ENCODE assay signal across 16 cellular contexts in the genomic region with DNA sequence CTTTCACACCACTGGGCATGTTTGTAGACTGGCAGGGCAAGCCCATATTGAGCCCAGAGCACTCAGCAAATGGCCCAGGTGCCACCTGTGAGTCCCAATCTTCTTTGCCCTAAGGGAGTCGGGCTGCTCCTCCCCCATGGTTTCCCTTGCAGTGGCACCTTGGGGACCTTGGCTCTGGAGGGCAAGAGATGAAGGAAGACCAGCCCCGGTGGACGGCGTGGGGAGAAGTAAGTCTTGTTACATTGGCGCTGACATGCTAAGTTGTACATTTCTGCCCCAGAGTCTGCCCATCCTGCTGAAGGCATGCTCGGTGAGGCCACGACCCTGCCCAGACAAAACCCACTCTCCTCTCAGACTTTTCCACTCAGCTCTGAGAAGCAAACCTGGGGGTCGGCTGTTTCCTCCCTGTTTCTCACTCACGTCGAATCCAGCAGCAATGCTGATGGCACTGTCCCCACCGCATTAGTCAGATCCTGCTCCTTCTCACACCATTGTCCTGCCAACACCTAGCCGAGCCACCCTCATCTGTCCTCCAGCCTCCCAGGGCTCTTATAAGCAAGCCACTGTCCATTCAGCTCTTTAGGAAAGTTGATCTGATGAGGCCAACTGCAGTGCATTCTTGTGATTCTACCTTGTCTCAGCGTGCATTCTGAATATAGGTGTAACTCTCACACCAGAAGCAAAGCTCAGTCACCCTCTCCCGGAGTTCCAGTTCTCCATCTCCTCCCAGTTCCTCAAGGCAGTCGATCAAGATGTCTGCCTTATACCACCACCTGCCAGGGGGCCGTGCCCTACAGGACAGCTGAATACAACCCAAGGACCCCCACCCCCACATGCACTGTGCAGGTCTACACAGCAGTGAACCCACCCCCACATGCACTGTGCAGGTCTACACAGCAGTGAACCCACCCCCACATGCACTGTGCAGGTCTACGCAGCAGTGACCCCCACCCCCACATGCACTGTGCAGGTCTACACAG.
A peak's percentile ranks its signal among the peaks of the same experiment; 100 is the strongest.
DNase-seq lines count a peak whose midpoint lies in the region; ATAC-seq and TF ChIP-seq lines count a peak whose summit lies in the region.
"Had no signal": no experiment of that assay in that cellular context is flagged by ENCODE, and none has a peak within 500 bp of the region (broad histone marks: within the 10 kb centered on the region; RNA-seq: fewer than 3 reads in every experiment).

No MANE protein-coding gene starts in this region.

- no peaks in the 10 kb centered on the region for H3K4me1 Mint-ChIP-seq in chondrocyte (ENCODE audit: low read depth)
- H3K4me1 Mint-ChIP-seq in osteocyte (ENCODE audit: unreplicated experiment) = no peaks in the 10 kb centered on the region
- H3K4me1 Mint-ChIP-seq in type B pancreatic cell (ENCODE audit: unreplicated experiment) = no peaks in the 10 kb centered on the region
- H3K4me1 Mint-ChIP-seq: GM23338, H9 had no signal

- TF ChIP-seq CTCF in chondrocyte (IDR thresholded peaks at IDR 0.05) (no peak), osteocyte (IDR thresholded peaks at IDR 0.05) (no peak), type B pancreatic cell (conservative IDR thresholded peaks at IDR 0.05) (no peak)

- H3K27ac Mint-ChIP-seq in chondrocyte (ENCODE audit: unreplicated experiment) = no peak overlapping the region
- no peak overlapping the region for H3K27ac Mint-ChIP-seq in osteocyte (ENCODE audit: unreplicated experiment)
- no peak overlapping the region for H3K27ac Mint-ChIP-seq in type B pancreatic cell
- H3K27ac Mint-ChIP-seq: CD4-positive, alpha-beta T cell; GM23338; H9 had no signal

- peaks cover 34% of the 10 kb centered on the region for H3K9me3 Mint-ChIP-seq in chondrocyte (ENCODE audit: low read depth)
- peaks cover 31% of the 10 kb centered on the region for H3K9me3 Mint-ChIP-seq in osteocyte (ENCODE audit: unreplicated experiment)
- peaks cover 14% of the 10 kb centered on the region for H3K9me3 Mint-ChIP-seq in type B pancreatic cell

- intact Hi-C loops in cardiac septum (cut with DNase I) (no loop called here), Right ventricle myocardium inferior (cut with DNase I) (no loop called here)

- ATAC-seq in Right ventricle myocardium inferior = no peak
- no peak for ATAC-seq in GM18867 (IDR thresholded peaks at IDR 0.05; ENCODE audit: unreplicated experiment)
- ATAC-seq: GM12878, GM23338 had no signal

- peak; percentile 20 for DNase-seq in cardiac septum (ENCODE audit: low spot score)
- no peak for DNase-seq in Right ventricle myocardium inferior (ENCODE audit: missing footprints)
- peak; percentile 59 for DNase-seq in chondrocyte (ENCODE audit: low spot score)
- DNase-seq in osteocyte (ENCODE audit: extremely low spot score, unreplicated experiment) = peak; percentile 82
- DNase-seq in type B pancreatic cell (ENCODE audit: extremely low spot score, unreplicated experiment) = peak; percentile 56
- DNase-seq in nucleus accumbens (lab: John Stamatoyannopoulos, UW) = no peak
- no peak for DNase-seq in activated CD4-positive, alpha-beta T cell treated with anti-CD3 and anti-CD28 coated beads, Interleukin-2, amount 50 U/mL, for 1 hour
- DNase-seq: 8988T; C1 segment of cervical spinal cord; Calu3; CD4-positive, alpha-beta T cell; DMS79; H9 had no signal

- H3K4me3 Mint-ChIP-seq in chondrocyte (ENCODE audit: unreplicated experiment) = no peak overlapping the region
- H3K4me3 Mint-ChIP-seq in osteocyte (ENCODE audit: unreplicated experiment) = no peak overlapping the region
- no peak overlapping the region for H3K4me3 Mint-ChIP-seq in type B pancreatic cell
- H3K4me3 Mint-ChIP-seq: CD4-positive, alpha-beta T cell; GM23338; H9 had no signal

- H3K36me3 Mint-ChIP-seq in chondrocyte (ENCODE audit: low read depth) (no peaks in the 10 kb centered on the region), osteocyte (ENCODE audit: unreplicated experiment) (no peaks in the 10 kb centered on the region), type B pancreatic cell (no peaks in the 10 kb centered on the region)

- H3K27me3 Mint-ChIP-seq in chondrocyte (ENCODE audit: low read depth) (no peaks in the 10 kb centered on the region), osteocyte (ENCODE audit: unreplicated experiment) (no peaks in the 10 kb centered on the region), type B pancreatic cell (no peaks in the 10 kb centered on the region)
- H3K27me3 Mint-ChIP-seq: CD4-positive, alpha-beta T cell had no signal

Comparison
In these comparisons a context has a peak if more than half of its experiments do, and no peak if none do; other contexts are left out.
1. DNase-seq: peak in cardiac septum (single experiment), chondrocyte (single experiment), osteocyte (single experiment) and type B pancreatic cell (single experiment); none in Right ventricle myocardium inferior (single experiment), nucleus accumbens (0 of 56) and activated CD4-positive, alpha-beta T cell treated with anti-CD3 and anti-CD28 coated beads, Interleukin-2, amount 50 U/mL, for 1 hour (single experiment).